ENCODE assay signal across 21 cellular contexts in the genomic region with DNA sequence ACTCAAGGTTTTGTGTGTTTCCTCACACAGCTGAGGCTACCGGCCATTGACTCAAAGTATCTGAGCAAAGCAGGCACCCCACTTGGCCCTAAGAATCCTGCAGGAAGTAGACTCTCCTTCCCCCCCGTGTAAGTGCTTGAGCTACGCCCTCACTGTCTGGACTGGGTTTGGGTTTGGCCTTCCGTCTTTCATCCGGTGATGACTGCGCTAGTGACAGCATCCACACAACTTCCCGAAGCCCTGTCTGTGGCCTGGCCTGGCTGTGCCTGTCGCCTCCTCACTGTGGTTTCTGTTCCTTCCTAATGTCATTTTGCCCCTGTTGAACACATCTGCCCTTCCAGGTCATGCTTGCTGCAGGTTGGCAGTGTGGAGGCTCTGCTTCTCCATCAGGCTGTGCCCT. TPM values are rescaled to one million over a fixed set of nuclear protein-coding genes. Genes with fewer than 3 reads are reported as not detected.
"Had no signal": no experiment of that assay in that cellular context is flagged by ENCODE, and none has a peak within 500 bp of the region (broad histone marks: within the 10 kb centered on the region; RNA-seq: fewer than 3 reads in every experiment).

No MANE protein-coding gene starts in this region.

- H3K9me3 Mint-ChIP-seq: activated T-helper 2 cell treated with anti-CD3 and anti-CD28 coated beads, Interferon-gamma antibody, Interleukin-2, Interleukin-4, amounts not matched to agents 10 μg/mL and 5 μg/mL and 100 μg/mL, durations not matched to agents 14 hours and 24 hours and 36 hours; naive thymus-derived CD8-positive, alpha-beta T cell had no signal

- H3K27me3 Mint-ChIP-seq: naive thymus-derived CD8-positive, alpha-beta T cell had no signal

- H3K4me1 ChIP-seq: adrenal gland, vagina had no signal

- H3K4me3 ChIP-seq: adrenal gland, coronary artery, vagina had no signal

- H3K9me3 ChIP-seq: adrenal gland, vagina had no signal

- H3K27ac Mint-ChIP-seq: activated CD4-positive, alpha-beta T cell treated with anti-CD3 and anti-CD28 coated beads, Interleukin-2, amount 10 ng/mL, durations not matched to agents 7 days and 5 days; activated T-helper 2 cell treated with anti-CD3 and anti-CD28 coated beads, Interferon-gamma antibody, Interleukin-2, Interleukin-4, amounts not matched to agents 10 μg/mL and 5 μg/mL and 100 μg/mL, durations not matched to agents 14 hours and 24 hours and 36 hours had no signal

- H3K27me3 ChIP-seq: adrenal gland, vagina had no signal

- H3K4me3 Mint-ChIP-seq: activated CD4-positive, alpha-beta T cell treated with anti-CD3 and anti-CD28 coated beads, Interleukin-2, amount 10 ng/mL, durations not matched to agents 7 days and 5 days; naive thymus-derived CD8-positive, alpha-beta T cell had no signal

- ATAC-seq: naive thymus-derived CD8-positive, alpha-beta T cell had no signal

- H3K27ac ChIP-seq: adrenal gland, coronary artery, epithelial cell of prostate, vagina had no signal

- DNase-seq: activated CD4-positive, alpha-beta T cell treated with anti-CD3 and anti-CD28 coated beads, Interleukin-2, amount 10 ng/mL, durations not matched to agents 7 days and 5 days; activated CD4-positive, CD25-positive, alpha-beta regulatory T cell; activated CD8-positive, alpha-beta memory T cell treated with anti-CD3 and anti-CD28 coated beads for 24 hours; activated naive CD4-positive, alpha-beta T cell treated with anti-CD3 and anti-CD28 coated beads, Interleukin-2, amount 50 U/mL, for 16 hours; central memory CD4-positive, alpha-beta T cell; effector CD8-positive, alpha-beta T cell; hippocampal formation; kidney glomerular epithelial cell; naive thymus-derived CD8-positive, alpha-beta T cell; stimulated activated CD4-positive, alpha-beta T cell treated with anti-CD3 and anti-CD28 coated beads, Interleukin-4, amount 100 ng/mL, for 1 hour; stimulated activated CD8-positive, alpha-beta memory T cell treated with anti-CD3 and anti-CD28 coated beads, Interleukin-4, amount 100 ng/mL, for 48 hours had no signal

- H3K36me3 ChIP-seq: adrenal gland, vagina had no signal

- H3K36me3 Mint-ChIP-seq: naive thymus-derived CD8-positive, alpha-beta T cell had no signal

RNA-seq across cellular contexts. Expression of a gene that starts 14.5 kb away (rescaled TPM):
- total RNA-seq: mononuclear cell; naive thymus-derived CD8-positive, alpha-beta T cell; vagina had no signal
- polyA plus RNA-seq: adrenal gland had no signal

RNA-seq across cellular contexts. Expression of a gene that starts 20.9 kb away (rescaled TPM):
- total RNA-seq: activated T-helper 2 cell treated with anti-CD3 and anti-CD28 coated beads, Interferon-gamma antibody, Interleukin-2, Interleukin-4, amounts not matched to agents 10 μg/mL and 5 μg/mL and 100 μg/mL, durations not matched to agents 14 hours and 24 hours and 36 hours; adrenal gland; lower leg skin; naive thymus-derived CD8-positive, alpha-beta T cell; omental fat pad; pulmonary artery endothelial cell; T-helper 1 cell treated with Interleukin-12 subunit alpha and Interleukin-12 subunit beta and Interleukin-4 antibody, amounts not matched to agents 30 ng/mL and 1 ng/mL, for 36 hours; vagina had no signal
